In genomic region chr14:64952598-64953309, GRCh38 we compare ENCODE assay signal across 1 cellular context.
TF ChIP-seq lines count a peak whose summit lies in the region.

No MANE protein-coding gene starts in this region.

TF ChIP-seq in H1, 55 proteins besides CTCF, POLR2A, EP300 and RAD21:
- TF ChIP-seq CTBP2 (IDR thresholded peaks at IDR 0.05; ENCODE audit: borderline replicate concordance, insufficient read depth, insufficient read length, low read length) (no peak), BACH1 (IDR thresholded peaks at IDR 0.05; ENCODE audit: low read length) (peak; percentile 55; the same call in 1 of the 2 replicates), HDAC6 (IDR thresholded peaks at IDR 0.05; ENCODE audit: low read depth, low read length) (no peak), MAFK (IDR thresholded peaks at IDR 0.05; ENCODE audit: low read depth, low read length) (peak; percentile 55; the same call in 1 of the 2 replicates)
- TF ChIP-seq, protein P1, sequence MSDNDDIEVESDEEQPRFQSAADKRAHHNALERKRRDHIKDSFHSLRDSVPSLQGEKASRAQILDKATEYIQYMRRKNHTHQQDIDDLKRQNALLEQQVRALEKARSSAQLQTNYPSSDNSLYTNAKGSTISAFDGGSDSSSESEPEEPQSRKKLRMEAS (IDR thresholded peaks at IDR 0.05), result 0 out of 2 replicates have a peak, but pooled peaks have one; percentile 36
